8 cellular contexts compared by ENCODE assay signal in genomic region chr2:208820289-208820688, GRCh38.
DNase-seq lines count a peak whose midpoint lies in the region; ATAC-seq and TF ChIP-seq lines count a peak whose summit lies in the region.

No MANE protein-coding gene starts in this region.

- H3K4me1 Mint-ChIP-seq in osteocyte (ENCODE audit: unreplicated experiment), result no peaks in the 10 kb centered on the region
- H3K4me1 Mint-ChIP-seq in natural killer cell treated with Interleukin-12 subunit alpha and Interleukin-12 subunit beta and Interleukin-15 and Interleukin-18, amount 100 ng/mL, for 72 hours (ENCODE audit: low read depth in 2 of 2), result no peaks in the 10 kb centered on the region

- no peak for TF ChIP-seq CTCF in osteocyte (IDR thresholded peaks at IDR 0.05)

- no peaks in the 10 kb centered on the region for H3K36me3 Mint-ChIP-seq in osteocyte (ENCODE audit: unreplicated experiment)
- no peaks in the 10 kb centered on the region for H3K36me3 Mint-ChIP-seq in natural killer cell treated with Interleukin-12 subunit alpha and Interleukin-12 subunit beta and Interleukin-15 and Interleukin-18, amount 100 ng/mL, for 72 hours

- DNase-seq in NCI-H82 treated with DMSO at 0.1 percent for 48 hours (lab: John Stamatoyannopoulos, UW; ENCODE audit: unreplicated experiment) (peak; percentile 71), kidney tubule cell (ENCODE audit: low spot score) (peak; percentile 70), osteocyte (ENCODE audit: extremely low spot score, unreplicated experiment) (no peak), islet precursor cell (no peak)
- no peak for DNase-seq in natural killer cell treated with Interleukin-12 subunit alpha and Interleukin-12 subunit beta and Interleukin-15 and Interleukin-18, amount 100 ng/mL, for 72 hours (ENCODE audit: low spot score)

- ATAC-seq in GM19025 (IDR thresholded peaks at IDR 0.05; ENCODE audit: low read depth, unreplicated experiment) (peak; percentile 75), HG03139 (IDR thresholded peaks at IDR 0.05; ENCODE audit: unreplicated experiment) (peak; percentile 93), HG02870 (IDR thresholded peaks at IDR 0.05; ENCODE audit: unreplicated experiment) (no peak)
- ATAC-seq in natural killer cell treated with Interleukin-12 subunit alpha and Interleukin-12 subunit beta and Interleukin-15 and Interleukin-18, amount 100 ng/mL, for 72 hours, result no peak

- no peaks in the 10 kb centered on the region for H3K9me3 Mint-ChIP-seq in osteocyte (ENCODE audit: unreplicated experiment)
- H3K9me3 Mint-ChIP-seq in natural killer cell treated with Interleukin-12 subunit alpha and Interleukin-12 subunit beta and Interleukin-15 and Interleukin-18, amount 100 ng/mL, for 72 hours, result peaks cover 2% of the 10 kb centered on the region

- H3K27me3 Mint-ChIP-seq in osteocyte (ENCODE audit: unreplicated experiment), result no peaks in the 10 kb centered on the region
- H3K27me3 Mint-ChIP-seq in natural killer cell treated with Interleukin-12 subunit alpha and Interleukin-12 subunit beta and Interleukin-15 and Interleukin-18, amount 100 ng/mL, for 72 hours, result no peaks in the 10 kb centered on the region

- no peak overlapping the region for H3K4me3 Mint-ChIP-seq in osteocyte (ENCODE audit: unreplicated experiment)
- no peak overlapping the region for H3K4me3 Mint-ChIP-seq in natural killer cell treated with Interleukin-12 subunit alpha and Interleukin-12 subunit beta and Interleukin-15 and Interleukin-18, amount 100 ng/mL, for 72 hours

- H3K27ac Mint-ChIP-seq in osteocyte (ENCODE audit: unreplicated experiment), result no peak overlapping the region
- H3K27ac Mint-ChIP-seq in natural killer cell treated with Interleukin-12 subunit alpha and Interleukin-12 subunit beta and Interleukin-15 and Interleukin-18, amount 100 ng/mL, for 72 hours, result no peak overlapping the region

Comparison
In these comparisons a context has a peak if more than half of its experiments do, and no peak if none do; other contexts are left out.
1. ATAC-seq: peak in GM19025 (single experiment) and HG03139 (single experiment); none in HG02870 (single experiment) and natural killer cell treated with Interleukin-12 subunit alpha and Interleukin-12 subunit beta and Interleukin-15 and Interleukin-18, amount 100 ng/mL, for 72 hours (0 of 2).
2. DNase-seq: peak in NCI-H82 treated with DMSO at 0.1 percent for 48 hours (single experiment) and kidney tubule cell (single experiment); none in osteocyte (single experiment), islet precursor cell (single experiment) and natural killer cell treated with Interleukin-12 subunit alpha and Interleukin-12 subunit beta and Interleukin-15 and Interleukin-18, amount 100 ng/mL, for 72 hours (single experiment).